2 cellular contexts compared by ENCODE assay signal in genomic region chr1:155322571-155322952, GRCh38.
TF ChIP-seq lines count a peak whose summit lies in the region.

No MANE protein-coding gene starts in this region.

TF ChIP-seq in SK-N-SH, 30 proteins besides CTCF, POLR2A, EP300 and RAD21:
- TF ChIP-seq REST (IDR thresholded peaks at IDR 0.05; ENCODE audit: low read depth, low read length) = no peak
- no peak for TF ChIP-seq FOSL2 (IDR thresholded peaks at IDR 0.05; ENCODE audit: borderline replicate concordance, low read depth)
- no peak for TF ChIP-seq IRF3 (IDR thresholded peaks at IDR 0.05; ENCODE audit: low read depth, low read length)
- no peak for TF ChIP-seq FOXM1 (IDR thresholded peaks at IDR 0.05; ENCODE audit: low read depth)
- no peak for TF ChIP-seq USF1 (IDR thresholded peaks at IDR 0.05; ENCODE audit: borderline replicate concordance, low read depth)
- TF ChIP-seq GATA2 (CRISPR knock-in tag; IDR thresholded peaks at IDR 0.05) = no peak
- no peak for TF ChIP-seq ELF1 (IDR thresholded peaks at IDR 0.05)
- TF ChIP-seq GABPA (IDR thresholded peaks at IDR 0.05; ENCODE audit: low read depth) = no peak
- TF ChIP-seq FOXJ3 (CRISPR knock-in tag; IDR thresholded peaks at IDR 0.05) = no peak
- TF ChIP-seq RFX5 (IDR thresholded peaks at IDR 0.05; ENCODE audit: low read length) = no peak
- TF ChIP-seq NFIC (IDR thresholded peaks at IDR 0.05; ENCODE audit: borderline replicate concordance) = no peak

TF ChIP-seq in SK-N-SH treated with all-trans-retinoic acid at 6 μM for 48 hours, 23 proteins besides CTCF, POLR2A, EP300 and RAD21 (continued from another document):
- TF ChIP-seq PATZ1 (CRISPR knock-in tag; IDR thresholded peaks at IDR 0.05; ENCODE audit: borderline replicate concordance) (no peak), ZC3H10 (CRISPR knock-in tag; IDR thresholded peaks at IDR 0.05) (no peak), TSHZ2 (CRISPR knock-in tag; IDR thresholded peaks at IDR 0.05) (no peak)
